Comparison of ENCODE assay signal across 19 cellular contexts in genomic region chr10:88964360-88964759, GRCh38. TPM values are rescaled to one million over a fixed set of nuclear protein-coding genes. Genes with fewer than 3 reads are reported as not detected.
DNase-seq lines count a peak whose midpoint lies in the region; ATAC-seq, FAIRE-seq and TF ChIP-seq lines count a peak whose summit lies in the region.
"Had no signal": no experiment of that assay in that cellular context is flagged by ENCODE, and none has a peak within 500 bp of the region (broad histone marks: within the 10 kb centered on the region; RNA-seq: fewer than 3 reads in every experiment).

No MANE protein-coding gene starts in this region.

- no peak for DNase-seq in SK-N-MC (ENCODE audit: low read depth, low spot score)
- DNase-seq in left colon = no peak
- DNase-seq in small intestine = peak; percentile 35
- DNase-seq in vagina (ENCODE audit: extremely low spot score in 2 of 2) = no peak
- DNase-seq in NCI-H1930 (lab: John Stamatoyannopoulos, UW) = no peak
- no peak for DNase-seq in activated CD4-positive, alpha-beta T cell treated with anti-CD3 and anti-CD28 coated beads, Interleukin-2, amount 50 U/mL, for 48 hours
- DNase-seq in Right ventricle myocardium inferior (ENCODE audit: missing footprints) = no peak
- DNase-seq: CD4-positive, alpha-beta memory T cell; COR-L47; DMS153; DMS79 treated with DMSO at 0.1 percent for 48 hours; HCEC 1CT had no signal

- H3K4me1 ChIP-seq in small intestine (ENCODE audit: control insufficient read depth in 2 of 2, insufficient read depth in 1 of 2, low read depth in 1 of 2, low read length in 1 of 2) (no peaks in the 10 kb centered on the region), vagina (peaks cover 7% of the 10 kb centered on the region)

- TF ChIP-seq CTCF in vagina (IDR thresholded peaks at IDR 0.05) = no peak

- H3K9ac ChIP-seq in SK-N-MC (ENCODE audit: insufficient read length) = peak overlapping the region; percentile 63

- ATAC-seq in left colon = peak; percentile 59
- ATAC-seq in HG03108 (IDR thresholded peaks at IDR 0.05; ENCODE audit: unreplicated experiment) = no peak
- ATAC-seq in Right ventricle myocardium inferior = no peak

- 43 to 62% (median 45%) methylated on average over 1 of the region's 1 CpG for WGBS in small intestine, 3 donors

- FAIRE-seq in small intestine (lab: Jason Lieb, UNC) = no peak
- FAIRE-seq: D721Med, G401.6, GM12891, GM19239 had no signal

- TF ChIP-seq POLR2A in vagina (IDR thresholded peaks at IDR 0.05) = no peak

- H3K36me3 ChIP-seq in SK-N-MC (ENCODE audit: insufficient read depth, low read length) = no peaks in the 10 kb centered on the region
- H3K36me3 ChIP-seq in small intestine (ENCODE audit: control insufficient read depth in 2 of 2, insufficient read depth in 2 of 2, low read length in 2 of 2) = no peaks in the 10 kb centered on the region
- no peaks in the 10 kb centered on the region for H3K36me3 ChIP-seq in vagina

- no peaks in the 10 kb centered on the region for H3K9me3 ChIP-seq in SK-N-MC (ENCODE audit: low read depth, low read length)
- no peaks in the 10 kb centered on the region for H3K9me3 ChIP-seq in small intestine (ENCODE audit: control insufficient read depth, low read depth)
- no peaks in the 10 kb centered on the region for H3K9me3 ChIP-seq in vagina

- no peak overlapping the region for H3K4me3 ChIP-seq in SK-N-MC
- H3K4me3 ChIP-seq in small intestine (ENCODE audit: low read depth in 1 of 2, low read length in 2 of 2) = no peak overlapping the region
- no peak overlapping the region for H3K4me3 ChIP-seq in vagina

- H3K27ac ChIP-seq in SK-N-MC (peak overlapping the region; percentile 92), small intestine (ENCODE audit: low read depth in 1 of 2, low read length in 1 of 2) (no peak overlapping the region), vagina (peak overlapping the region; percentile 34)
- H3K27ac ChIP-seq: C4-2B, HL-60 had no signal

- intact Hi-C loops in left colon (cut with DNase I, micrococcal nuclease) = no loop called here
- intact Hi-C loops in vagina (cut with DNase I) = no loop called here
- intact Hi-C loops in Right ventricle myocardium inferior (cut with DNase I) = no loop called here

- H3K27me3 ChIP-seq in small intestine (ENCODE audit: control insufficient read depth in 2 of 2, insufficient read depth in 2 of 2, low read length in 2 of 2) (no peaks in the 10 kb centered on the region), vagina (no peaks in the 10 kb centered on the region)

RNA-seq across cellular contexts. Expression of gene ACTA2, which starts 11.8 kb away (rescaled TPM):
- 100 to 1,000 TPM in 1 of 2 donors, 10 to 100 TPM in 1; 57.1 to 245 TPM for total RNA-seq in left colon
- 100 to 1,000 TPM in 1 of 3 donors, 10 to 100 TPM in 1, 1 to 10 TPM in 1; 6.5 to 274 (median 60.0) TPM for polyA plus RNA-seq in small intestine
- 1,162 TPM for total RNA-seq in vagina
- 75.2 TPM for total RNA-seq in Right ventricle myocardium inferior

RNA-seq across cellular contexts. Expression of gene FAS, which starts 26.2 kb away (rescaled TPM):
- total RNA-seq in left colon = 10 to 100 TPM; 33.8 to 54.1 TPM
- 10 to 100 TPM in 1 of 3 donors, 1 to 10 TPM in 2; 3.4 to 11.3 (median 5.9) TPM for polyA plus RNA-seq in small intestine
- 41.0 TPM for total RNA-seq in vagina
- total RNA-seq in Right ventricle myocardium inferior = 4.7 TPM

Comparison
In these comparisons a context has a peak if more than half of its experiments do, and no peak if none do; other contexts are left out.
1. H3K27ac ChIP-seq: peak in SK-N-MC (single experiment) and vagina (single experiment); none in small intestine (0 of 2).